29 cellular contexts compared by ENCODE assay signal in the genomic region with DNA sequence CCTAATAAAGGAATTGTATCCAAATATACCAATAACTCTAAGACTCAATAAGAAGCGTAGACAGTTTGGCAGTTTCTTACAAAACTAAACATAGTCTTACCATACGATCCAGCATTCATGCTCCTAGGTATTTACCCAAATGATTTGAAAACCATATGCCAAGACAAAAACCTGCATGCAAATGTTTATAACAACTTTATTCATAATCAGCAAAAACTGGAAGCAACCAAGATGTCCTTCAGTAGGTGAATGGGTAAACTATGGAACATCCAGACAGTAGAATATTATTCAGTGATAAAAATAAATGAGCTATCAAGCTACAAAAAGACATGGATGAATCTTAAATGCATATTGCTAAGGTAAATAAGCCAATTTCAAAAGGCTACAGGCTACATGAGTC. TPM values are rescaled to one million over a fixed set of nuclear protein-coding genes. Genes with fewer than 3 reads are reported as not detected.
"Had no signal": no experiment of that assay in that cellular context is flagged by ENCODE, and none has a peak within 500 bp of the region (broad histone marks: within the 10 kb centered on the region; RNA-seq: fewer than 3 reads in every experiment).

No MANE protein-coding gene starts in this region.

- H3K4me3 ChIP-seq: coronary artery, esophagus squamous epithelium, gastrocnemius medialis, heart right ventricle, left lung, lower lobe of right lung, mucosa of descending colon had no signal

- DNase-seq: effector CD8-positive, alpha-beta T cell; effector memory CD8-positive, alpha-beta T cell; endodermal cell; erythroblast; esophagus squamous epithelium; foreskin fibroblast; foreskin melanocyte; gastrocnemius medialis; glutamatergic neuron; head of caudate nucleus; heart right ventricle; hippocampal formation; left cardiac atrium; left lung; left ventricle myocardium superior; lower lobe of right lung; mesenchymal stem cell; mucosa of descending colon; naive B cell had no signal

- H3K27ac Mint-ChIP-seq: dendritic cell treated with granulocyte-macrophage colony-stimulating factor and Interleukin-4, amounts not matched to agents 40 ng/mL and 50 ng/mL, for 4 days; effector memory CD8-positive, alpha-beta T cell; endodermal cell; mesothelial cell of epicardium; naive B cell had no signal

- H3K4me1 Mint-ChIP-seq: mesothelial cell of epicardium, naive B cell had no signal

- H3K27ac ChIP-seq: coronary artery, epithelial cell of prostate, esophagus squamous epithelium, gastrocnemius medialis, heart right ventricle, left lung, lower lobe of right lung had no signal

- H3K36me3 ChIP-seq: esophagus squamous epithelium, gastrocnemius medialis, heart right ventricle, left lung, lower lobe of right lung had no signal

- FAIRE-seq: colon, endometrium, islet of Langerhans, keratinocyte had no signal

- H3K4me1 ChIP-seq: esophagus squamous epithelium, gastrocnemius medialis, heart right ventricle, left lung, lower lobe of right lung had no signal

- H3K27me3 ChIP-seq: gastrocnemius medialis had no signal

- ATAC-seq: effector memory CD8-positive, alpha-beta T cell; esophagus mucosa; gastrocnemius medialis; heart right ventricle; left cardiac atrium; left lung; left ventricle myocardium superior; lower lobe of right lung; mucosa of descending colon had no signal

- H3K36me3 Mint-ChIP-seq: mesothelial cell of epicardium, naive B cell had no signal

- H3K4me3 Mint-ChIP-seq: dendritic cell treated with granulocyte-macrophage colony-stimulating factor and Interleukin-4, amounts not matched to agents 40 ng/mL and 50 ng/mL, for 4 days; effector memory CD8-positive, alpha-beta T cell; endodermal cell; mesothelial cell of epicardium; naive B cell had no signal

- H3K9me3 ChIP-seq: esophagus squamous epithelium, gastrocnemius medialis, heart right ventricle, left lung, lower lobe of right lung, mucosa of descending colon had no signal

- H3K9me3 Mint-ChIP-seq: dendritic cell treated with granulocyte-macrophage colony-stimulating factor and Interleukin-4, amounts not matched to agents 40 ng/mL and 50 ng/mL, for 4 days; mesothelial cell of epicardium had no signal

RNA-seq across cellular contexts. Expression of a gene that starts 58.4 kb away (rescaled TPM):
- total RNA-seq: myocyte had no signal
- polyA plus RNA-seq: keratinocyte had no signal
